ENCODE assay signal across 22 cellular contexts in genomic region chr1:100607628-100608240, GRCh38.
A peak's percentile ranks its signal among the peaks of the same experiment; 100 is the strongest.
DNase-seq lines count a peak whose midpoint lies in the region; ATAC-seq, FAIRE-seq and TF ChIP-seq lines count a peak whose summit lies in the region.
"Had no signal": no experiment of that assay in that cellular context is flagged by ENCODE, and none has a peak within 500 bp of the region (broad histone marks: within the 10 kb centered on the region; RNA-seq: fewer than 3 reads in every experiment).

No MANE protein-coding gene starts in this region.

- peaks cover 6% of the 10 kb centered on the region; the same call in 1 of the 3 replicates for H3K36me3 Mint-ChIP-seq in GM23338 (ENCODE audit: low read depth)

- H3K27ac Mint-ChIP-seq in GM23338 = no peak overlapping the region
- H3K27ac Mint-ChIP-seq: CD4-positive, alpha-beta memory T cell had no signal

- H4K91ac ChIP-seq in mesenchymal stem cell (ENCODE audit: low read length) = no peak overlapping the region

- no peaks in the 10 kb centered on the region for H3F3A ChIP-seq in GM23338 (replicated peaks; ENCODE audit: low read depth)

- ATAC-seq in GM23338 (no peak), upper lobe of right lung (no peak), GM21619 (IDR thresholded peaks at IDR 0.05; ENCODE audit: unreplicated experiment) (no peak)

- H3K4ac ChIP-seq in mesenchymal stem cell (ENCODE audit: low read depth in 1 of 2, low read length in 2 of 2) = no peak overlapping the region

- no peak overlapping the region for H2BK120ac ChIP-seq in mesenchymal stem cell (ENCODE audit: low read depth, low read length)

- peaks cover 20% of the 10 kb centered on the region for H3K9me3 Mint-ChIP-seq in GM23338

- no peaks in the 10 kb centered on the region for H3K9me3 ChIP-seq in adipocyte (ENCODE audit: control insufficient read depth, low read length)
- no peaks in the 10 kb centered on the region for H3K9me3 ChIP-seq in mesenchymal stem cell (ENCODE audit: control insufficient read depth, low read length)
- H3K9me3 ChIP-seq in prostate gland = no peaks in the 10 kb centered on the region
- no peaks in the 10 kb centered on the region for H3K9me3 ChIP-seq in upper lobe of right lung

- DNase-seq in AG09309 (ENCODE audit: low read depth) = peak; percentile 46
- no peak for DNase-seq in GM23338 (ENCODE audit: low spot score)
- DNase-seq in adipocyte (ENCODE audit: low read depth) = no peak
- no peak for DNase-seq in mesenchymal stem cell
- no peak for DNase-seq in prostate gland (ENCODE audit: low spot score)
- no peak for DNase-seq in upper lobe of right lung
- no peak for DNase-seq in RCC 7860 (ENCODE audit: low spot score)
- DNase-seq: CD4-positive, alpha-beta memory T cell; DMS153; EL; H9; NCI-H1105 treated with DMSO at 0.1 percent for 48 hours; NCI-H1694; NCI-H2081 treated with DMSO at 0.1 percent for 48 hours; NCI-H446 treated with DMSO at 0.1 percent for 48 hours; NK-92 treated with Interleukin-12 subunit alpha and Interleukin-12 subunit beta, amount 100 ng/mL, for 24 hours; SHP77 had no signal

- no peak overlapping the region for H3K23ac ChIP-seq in mesenchymal stem cell (ENCODE audit: low read length in 2 of 2)

- intact Hi-C loops in prostate gland (cut with DNase I) = loop anchor here (2.0 kb wide), 1 partner anchor 259 kb away; no protein-coding TSS in a partner anchor
- intact Hi-C loops in upper lobe of right lung (cut with DNase I) = loop anchor here (10.0 kb wide), 1 partner anchor 257 kb away; no protein-coding TSS in a partner anchor

- H2BK12ac ChIP-seq in mesenchymal stem cell (ENCODE audit: low read length in 2 of 2) = no peak overlapping the region

- no peak overlapping the region for H3K18ac ChIP-seq in mesenchymal stem cell (ENCODE audit: low read depth in 1 of 2, low read length in 2 of 2)

- H3K4me3 Mint-ChIP-seq in GM23338 = no peak overlapping the region
- H3K4me3 Mint-ChIP-seq: CD4-positive, alpha-beta memory T cell; H9 had no signal

- no peak overlapping the region for H2BK15ac ChIP-seq in mesenchymal stem cell (ENCODE audit: low read depth, poor library complexity, severe bottlenecking)

- no peak overlapping the region for H3K4me2 ChIP-seq in GM23338
- no peak overlapping the region for H3K4me2 ChIP-seq in mesenchymal stem cell (ENCODE audit: low read length, poor library complexity, severe bottlenecking)
- H3K4me2 ChIP-seq: BLaER1 had no signal

- peaks cover 1% of the 10 kb centered on the region for H3K27me3 Mint-ChIP-seq in GM23338 (ENCODE audit: insufficient read depth, low read depth, poor library complexity)

- no peaks in the 10 kb centered on the region; the same call in 1 of the 2 replicates for H3K9me2 ChIP-seq in GM23338 (ENCODE audit: insufficient read depth)

- no peaks in the 10 kb centered on the region for H3K79me1 ChIP-seq in mesenchymal stem cell (replicated peaks; ENCODE audit: low read length, poor library complexity, severe bottlenecking)

- H3K27ac ChIP-seq in GM23338 (ENCODE audit: low read depth) = no peak overlapping the region
- peak overlapping the region; percentile 26 for H3K27ac ChIP-seq in mesenchymal stem cell (ENCODE audit: low read length, poor library complexity, severe bottlenecking)
- H3K27ac ChIP-seq in prostate gland = no peak overlapping the region
- no peak overlapping the region for H3K27ac ChIP-seq in upper lobe of right lung
- H3K27ac ChIP-seq: BLaER1, SK-N-MC had no signal

- no peaks in the 10 kb centered on the region for H3K79me2 ChIP-seq in GM23338 (replicated peaks; ENCODE audit: insufficient read depth)

- no peaks in the 10 kb centered on the region for H3K4me1 ChIP-seq in GM23338 (ENCODE audit: insufficient read depth)
- peaks cover 30% of the 10 kb centered on the region for H3K4me1 ChIP-seq in adipocyte (ENCODE audit: control insufficient read depth, insufficient read depth, low read length)
- H3K4me1 ChIP-seq in mesenchymal stem cell (ENCODE audit: control insufficient read depth, insufficient read depth, low read depth, low read length) = no peaks in the 10 kb centered on the region
- no peaks in the 10 kb centered on the region for H3K4me1 ChIP-seq in prostate gland (replicated peaks)
- H3K4me1 ChIP-seq in upper lobe of right lung = no peaks in the 10 kb centered on the region
- H3K4me1 ChIP-seq: BLaER1 had no signal

- H2BK5ac ChIP-seq in mesenchymal stem cell (ENCODE audit: low read depth, low read length, poor library complexity, severe bottlenecking) = no peak overlapping the region

- TF ChIP-seq POLR2A in prostate gland (IDR thresholded peaks at IDR 0.05) = no peak

- H3K4me3 ChIP-seq in AG09309 (ENCODE audit: control insufficient read depth, low read depth, low read length) = no peak overlapping the region
- no peak overlapping the region for H3K4me3 ChIP-seq in GM23338
- H3K4me3 ChIP-seq in adipocyte (ENCODE audit: low read length) = peak overlapping the region; percentile 11
- H3K4me3 ChIP-seq in mesenchymal stem cell (ENCODE audit: insufficient read depth in 1 of 2, low read depth in 1 of 2, low read length in 2 of 2) = no peak overlapping the region
- no peak overlapping the region for H3K4me3 ChIP-seq in prostate gland
- H3K4me3 ChIP-seq in upper lobe of right lung = no peak overlapping the region
- H3K4me3 ChIP-seq: BLaER1, SK-N-MC had no signal

- H4K8ac ChIP-seq in mesenchymal stem cell (ENCODE audit: low read length) = no peak overlapping the region

- H3K9ac ChIP-seq in adipocyte (ENCODE audit: low read length) (peak overlapping the region; percentile 51), mesenchymal stem cell (ENCODE audit: low read length) (no peak overlapping the region)
- H3K9ac ChIP-seq: BLaER1 had no signal

- H3K36me3 ChIP-seq in GM23338 (ENCODE audit: insufficient read depth) (no peaks in the 10 kb centered on the region), adipocyte (ENCODE audit: control insufficient read depth, insufficient read depth, low read length, severe bottlenecking) (no peaks in the 10 kb centered on the region), mesenchymal stem cell (ENCODE audit: control insufficient read depth in 1 of 2, insufficient read depth in 2 of 2, low read depth in 1 of 2, low read length in 2 of 2) (no peaks in the 10 kb centered on the region), prostate gland (no peaks in the 10 kb centered on the region), upper lobe of right lung (no peaks in the 10 kb centered on the region)
- H3K36me3 ChIP-seq: BLaER1 had no signal

- FAIRE-seq in RCC 7860 (lab: Jason Lieb, UNC) = no peak
- FAIRE-seq: GM12892, GM18507 had no signal

- TF ChIP-seq CTCF in AG09309 (IDR thresholded peaks at IDR 0.05; ENCODE audit: control insufficient read depth, insufficient read depth, low read depth, low read length, missing control alignments) (no peak), GM23338 (conservative IDR thresholded peaks at IDR 0.05; ENCODE audit: low read depth in 2 of 2) (no peak), prostate gland (IDR thresholded peaks at IDR 0.05) (no peak), upper lobe of right lung (IDR thresholded peaks at IDR 0.05) (no peak)

- no peaks in the 10 kb centered on the region for H4K20me1 ChIP-seq in GM23338 (replicated peaks; ENCODE audit: insufficient read depth)
- H4K20me1 ChIP-seq: BLaER1 had no signal

- H3K27me3 ChIP-seq in GM23338 (ENCODE audit: insufficient read depth) (no peaks in the 10 kb centered on the region), adipocyte (replicated peaks; ENCODE audit: control insufficient read depth, insufficient read depth, low read length) (no peaks in the 10 kb centered on the region), mesenchymal stem cell (ENCODE audit: control insufficient read depth in 1 of 2, insufficient read depth in 1 of 2, low read length in 2 of 2) (no peaks in the 10 kb centered on the region), prostate gland (replicated peaks; ENCODE audit: insufficient read depth) (no peaks in the 10 kb centered on the region), upper lobe of right lung (no peaks in the 10 kb centered on the region)
- H3K27me3 ChIP-seq: BLaER1 had no signal

- H3K4me1 Mint-ChIP-seq in GM23338 = no peaks in the 10 kb centered on the region
- H3K4me1 Mint-ChIP-seq: CD4-positive, alpha-beta memory T cell; H9 had no signal

- H3K14ac ChIP-seq in mesenchymal stem cell (ENCODE audit: low read length in 2 of 2) = no peak overlapping the region

- H2AFZ ChIP-seq in GM23338 (peak overlapping the region; percentile 31), mesenchymal stem cell (ENCODE audit: low read depth, low read length) (no peak overlapping the region)

- 83% methylated on average over 1 of the region's 1 CpG for WGBS in mesenchymal stem cell
- WGBS in prostate gland = 93% methylated on average over 1 of the region's 1 CpG

- no peak overlapping the region for H2AK5ac ChIP-seq in mesenchymal stem cell (ENCODE audit: low read length, severe bottlenecking)

TF ChIP-seq in GM23338, 12 proteins besides CTCF, POLR2A, EP300 and RAD21 (continues in another document):
- TF ChIP-seq STAT1 (IDR thresholded peaks at IDR 0.05; ENCODE audit: unreplicated experiment) (no peak), CREB1 (CRISPR knock-in tag; IDR thresholded peaks at IDR 0.05; ENCODE audit: low read depth) (no peak), ZNF114 (CRISPR knock-in tag; IDR thresholded peaks at IDR 0.05) (no peak), NANOG (IDR thresholded peaks at IDR 0.05; ENCODE audit: borderline replicate concordance) (no peak), EZH2 (IDR thresholded peaks at IDR 0.05; ENCODE audit: low read depth, unreplicated experiment) (no peak), REST (IDR thresholded peaks at IDR 0.05; ENCODE audit: unreplicated experiment) (no peak)
